ENCODE assay signal across 10 cellular contexts in genomic region chr10:117241541-117242462, GRCh38. TPM values are rescaled to one million over a fixed set of nuclear protein-coding genes. Genes with fewer than 3 reads are reported as not detected.
DNase-seq lines count a peak whose midpoint lies in the region; ATAC-seq and TF ChIP-seq lines count a peak whose summit lies in the region.
"Had no signal": no experiment of that assay in that cellular context is flagged by ENCODE, and none has a peak within 500 bp of the region (broad histone marks: within the 10 kb centered on the region; RNA-seq: fewer than 3 reads in every experiment).

No MANE protein-coding gene starts in this region.

- H3K27ac ChIP-seq in esophagus muscularis mucosa (replicated peaks in 1 of 4), result no peak overlapping the region

- no peak for ATAC-seq in GM19397 (IDR thresholded peaks at IDR 0.05; ENCODE audit: unreplicated experiment)

- WGBS in esophagus muscularis mucosa, result 21% methylated on average over 17 of the region's 56 CpGs

- intact Hi-C loops in esophagus muscularis mucosa (cut with DNase I), result no loop called here

- DNase-seq in D341Med (ENCODE audit: low spot score) (peak; percentile 56), NCI-H146 treated with DMSO at 0.1 percent for 48 hours (lab: John Stamatoyannopoulos, UW; ENCODE audit: unreplicated experiment) (peak; percentile 2), esophagus muscularis mucosa (ENCODE audit: extremely low spot score) (no peak), HK-2 (ENCODE audit: unreplicated experiment) (no peak)
- DNase-seq in effector CD4-positive, alpha-beta T cell, result no peak
- DNase-seq: activated CD8-positive, alpha-beta memory T cell treated with anti-CD3 and anti-CD28 coated beads for 24 hours; stimulated activated CD4-positive, alpha-beta T cell treated with anti-CD3 and anti-CD28 coated beads, Interleukin-1b, Interleukin-23, amount 100 ng/mL, for 48 hours had no signal

- no peak for TF ChIP-seq EP300 in esophagus muscularis mucosa (IDR thresholded peaks at IDR 0.05)

- TF ChIP-seq POLR2A in esophagus muscularis mucosa (IDR thresholded peaks at IDR 0.05; ENCODE audit: low read depth), result no peak

- H3K4me3 ChIP-seq in esophagus muscularis mucosa (peak overlapping the region; percentile 31 to 35 (median 32)), neuron (ENCODE audit: low read length) (no peak overlapping the region)

- H3K27me3 ChIP-seq in esophagus muscularis mucosa (peaks cover 0 to 68% (median 14%) of the 10 kb centered on the region in 4 donors), neuron (ENCODE audit: insufficient read depth, low read length) (peaks cover 80% of the 10 kb centered on the region)

- H3K4me1 ChIP-seq in esophagus muscularis mucosa, result peaks cover 4 to 16% (median 13%) of the 10 kb centered on the region in 4 donors
- peaks cover 4% of the 10 kb centered on the region for H3K4me1 ChIP-seq in neuron (ENCODE audit: insufficient read depth, low read length)

- no peak for TF ChIP-seq CTCF in esophagus muscularis mucosa (IDR thresholded peaks at IDR 0.05)

- no peaks in the 10 kb centered on the region for H3K36me3 ChIP-seq in esophagus muscularis mucosa
- H3K36me3 ChIP-seq in neuron (ENCODE audit: insufficient read depth, low read length), result no peaks in the 10 kb centered on the region

- peak overlapping the region; percentile 34 for H2AFZ ChIP-seq in neuron (ENCODE audit: low read depth, low read length)

- no peaks in the 10 kb centered on the region for H3K9me3 ChIP-seq in esophagus muscularis mucosa
- no peaks in the 10 kb centered on the region for H3K9me3 ChIP-seq in neuron (ENCODE audit: low read length)

RNA-seq across cellular contexts. Expression of gene SLC18A2, which starts 0.9 kb away (rescaled TPM):
- 1 to 10 TPM in 3 of 4 donors, under 1 TPM in 1; 0.65 to 2.8 (median 2.1) TPM for total RNA-seq in esophagus muscularis mucosa

RNA-seq across cellular contexts. Expression of gene KCNK18, which starts 44.5 kb away (rescaled TPM):
- not detected for total RNA-seq in esophagus muscularis mucosa
- total RNA-seq: NCI-H460 had no signal

Comparison
In these comparisons a context has a peak if more than half of its experiments do, and no peak if none do; other contexts are left out.
1. DNase-seq: peak in D341Med (single experiment) and NCI-H146 treated with DMSO at 0.1 percent for 48 hours (single experiment); none in esophagus muscularis mucosa (single experiment), HK-2 (single experiment) and effector CD4-positive, alpha-beta T cell (single experiment).